In the genomic region with DNA sequence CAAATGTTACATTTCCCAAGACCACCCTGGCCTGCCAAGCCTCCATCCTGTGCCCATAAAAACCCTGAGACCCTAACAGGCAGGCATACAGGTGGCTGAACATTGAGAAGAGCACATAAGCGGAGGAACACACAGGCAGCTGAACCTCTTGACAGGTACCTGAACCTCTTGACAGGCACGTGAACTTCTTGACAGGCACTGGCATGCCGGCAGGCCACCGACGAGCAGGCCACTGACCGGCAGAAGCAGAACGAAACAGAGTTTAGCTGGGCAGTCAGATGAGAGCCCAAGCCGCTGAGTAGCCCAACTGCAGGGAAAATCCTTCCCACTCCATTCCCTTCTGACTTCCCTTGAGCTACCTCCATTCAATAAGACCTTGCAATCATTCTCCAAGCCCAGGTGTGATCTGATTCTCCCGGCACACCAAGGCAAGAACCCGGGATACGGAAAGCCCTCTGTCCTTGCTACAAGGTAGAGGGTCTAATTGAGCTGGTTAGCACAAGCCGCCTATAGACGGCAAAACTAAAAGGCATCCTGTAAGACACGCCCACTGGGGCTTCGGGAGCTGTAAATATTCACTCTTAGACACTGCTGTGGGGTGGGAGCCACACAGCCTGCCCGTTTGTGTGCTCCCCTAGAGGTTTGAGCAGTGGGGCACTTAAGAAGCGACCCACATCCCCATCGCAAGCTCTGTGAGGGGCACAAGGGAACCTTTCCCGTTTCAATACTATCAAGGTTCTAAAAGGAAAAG, we compare ENCODE assay signal across 1 cellular context.
TF ChIP-seq lines count a peak whose summit lies in the region.

No MANE protein-coding gene starts in this region.

TF ChIP-seq in A549, 52 proteins besides CTCF, POLR2A, EP300 and RAD21 (continued from another document):
- TF ChIP-seq, protein P1, sequence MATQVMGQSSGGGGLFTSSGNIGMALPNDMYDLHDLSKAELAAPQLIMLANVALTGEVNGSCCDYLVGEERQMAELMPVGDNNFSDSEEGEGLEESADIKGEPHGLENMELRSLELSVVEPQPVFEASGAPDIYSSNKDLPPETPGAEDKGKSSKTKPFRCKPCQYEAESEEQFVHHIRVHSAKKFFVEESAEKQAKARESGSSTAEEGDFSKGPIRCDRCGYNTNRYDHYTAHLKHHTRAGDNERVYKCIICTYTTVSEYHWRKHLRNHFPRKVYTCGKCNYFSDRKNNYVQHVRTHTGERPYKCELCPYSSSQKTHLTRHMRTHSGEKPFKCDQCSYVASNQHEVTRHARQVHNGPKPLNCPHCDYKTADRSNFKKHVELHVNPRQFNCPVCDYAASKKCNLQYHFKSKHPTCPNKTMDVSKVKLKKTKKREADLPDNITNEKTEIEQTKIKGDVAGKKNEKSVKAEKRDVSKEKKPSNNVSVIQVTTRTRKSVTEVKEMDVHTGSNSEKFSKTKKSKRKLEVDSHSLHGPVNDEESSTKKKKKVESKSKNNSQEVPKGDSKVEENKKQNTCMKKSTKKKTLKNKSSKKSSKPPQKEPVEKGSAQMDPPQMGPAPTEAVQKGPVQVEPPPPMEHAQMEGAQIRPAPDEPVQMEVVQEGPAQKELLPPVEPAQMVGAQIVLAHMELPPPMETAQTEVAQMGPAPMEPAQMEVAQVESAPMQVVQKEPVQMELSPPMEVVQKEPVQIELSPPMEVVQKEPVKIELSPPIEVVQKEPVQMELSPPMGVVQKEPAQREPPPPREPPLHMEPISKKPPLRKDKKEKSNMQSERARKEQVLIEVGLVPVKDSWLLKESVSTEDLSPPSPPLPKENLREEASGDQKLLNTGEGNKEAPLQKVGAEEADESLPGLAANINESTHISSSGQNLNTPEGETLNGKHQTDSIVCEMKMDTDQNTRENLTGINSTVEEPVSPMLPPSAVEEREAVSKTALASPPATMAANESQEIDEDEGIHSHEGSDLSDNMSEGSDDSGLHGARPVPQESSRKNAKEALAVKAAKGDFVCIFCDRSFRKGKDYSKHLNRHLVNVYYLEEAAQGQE (IDR thresholded peaks at IDR 0.05), result no peak
- no peak for TF ChIP-seq NFE2L2 (conservative IDR thresholded peaks at IDR 0.05; ENCODE audit: low read length)
- TF ChIP-seq, protein P2, sequence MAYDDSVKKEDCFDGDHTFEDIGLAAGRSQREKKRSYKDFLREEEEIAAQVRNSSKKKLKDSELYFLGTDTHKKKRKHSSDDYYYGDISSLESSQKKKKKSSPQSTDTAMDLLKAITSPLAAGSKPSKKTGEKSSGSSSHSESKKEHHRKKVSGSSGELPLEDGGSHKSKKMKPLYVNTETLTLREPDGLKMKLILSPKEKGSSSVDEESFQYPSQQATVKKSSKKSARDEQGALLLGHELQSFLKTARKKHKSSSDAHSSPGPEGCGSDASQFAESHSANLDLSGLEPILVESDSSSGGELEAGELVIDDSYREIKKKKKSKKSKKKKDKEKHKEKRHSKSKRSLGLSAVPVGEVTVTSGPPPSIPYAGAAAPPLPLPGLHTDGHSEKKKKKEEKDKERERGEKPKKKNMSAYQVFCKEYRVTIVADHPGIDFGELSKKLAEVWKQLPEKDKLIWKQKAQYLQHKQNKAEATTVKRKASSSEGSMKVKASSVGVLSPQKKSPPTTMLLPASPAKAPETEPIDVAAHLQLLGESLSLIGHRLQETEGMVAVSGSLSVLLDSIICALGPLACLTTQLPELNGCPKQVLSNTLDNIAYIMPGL (CRISPR knock-in tag; IDR thresholded peaks at IDR 0.05; ENCODE audit: borderline replicate concordance), result no peak
